Comparison of ENCODE assay signal across 7 cellular contexts in the genomic region with DNA sequence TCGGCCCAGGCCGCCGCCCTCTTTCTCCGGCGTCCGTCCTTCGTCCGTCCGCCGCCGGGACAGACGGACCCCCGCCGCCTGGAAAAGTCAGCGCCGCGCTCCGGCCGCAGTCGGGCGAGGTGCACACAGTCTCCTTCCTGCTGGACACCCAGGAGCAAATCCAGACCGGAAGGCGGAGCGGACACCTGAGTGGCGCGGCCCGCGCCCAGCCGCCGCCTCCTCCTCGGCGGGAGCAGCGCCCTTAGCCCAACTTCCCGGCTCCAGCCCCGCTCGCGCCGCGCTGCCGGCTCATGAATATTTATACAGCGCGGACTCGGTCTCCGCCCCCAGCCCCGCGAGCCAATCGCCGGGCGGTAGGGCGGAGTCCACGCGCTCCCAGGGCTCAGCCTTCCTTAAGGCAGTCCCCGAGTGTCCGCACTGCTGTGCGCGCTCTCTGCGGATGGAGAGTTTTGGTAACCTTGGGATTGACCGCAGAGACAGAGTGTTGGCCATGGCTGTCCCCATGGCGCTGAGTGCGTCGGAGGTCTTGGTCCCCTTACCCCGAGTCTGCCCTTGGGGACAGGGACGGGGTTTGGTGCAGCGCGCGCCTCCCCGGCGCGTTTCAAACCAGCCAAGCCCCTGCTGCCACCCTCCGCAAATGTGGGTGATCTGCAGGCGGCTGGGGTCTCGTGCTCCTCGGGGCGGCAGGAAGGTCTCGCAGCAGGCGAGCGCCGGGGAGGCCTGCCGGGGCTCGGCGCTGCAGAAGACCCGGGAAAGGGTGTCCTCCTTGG. TPM values are rescaled to one million over a fixed set of nuclear protein-coding genes. Genes with fewer than 3 reads are reported as not detected.
A peak's percentile ranks its signal among the peaks of the same experiment; 100 is the strongest.
DNase-seq lines count a peak whose midpoint lies in the region; ATAC-seq and TF ChIP-seq lines count a peak whose summit lies in the region.

A gene with protein sequence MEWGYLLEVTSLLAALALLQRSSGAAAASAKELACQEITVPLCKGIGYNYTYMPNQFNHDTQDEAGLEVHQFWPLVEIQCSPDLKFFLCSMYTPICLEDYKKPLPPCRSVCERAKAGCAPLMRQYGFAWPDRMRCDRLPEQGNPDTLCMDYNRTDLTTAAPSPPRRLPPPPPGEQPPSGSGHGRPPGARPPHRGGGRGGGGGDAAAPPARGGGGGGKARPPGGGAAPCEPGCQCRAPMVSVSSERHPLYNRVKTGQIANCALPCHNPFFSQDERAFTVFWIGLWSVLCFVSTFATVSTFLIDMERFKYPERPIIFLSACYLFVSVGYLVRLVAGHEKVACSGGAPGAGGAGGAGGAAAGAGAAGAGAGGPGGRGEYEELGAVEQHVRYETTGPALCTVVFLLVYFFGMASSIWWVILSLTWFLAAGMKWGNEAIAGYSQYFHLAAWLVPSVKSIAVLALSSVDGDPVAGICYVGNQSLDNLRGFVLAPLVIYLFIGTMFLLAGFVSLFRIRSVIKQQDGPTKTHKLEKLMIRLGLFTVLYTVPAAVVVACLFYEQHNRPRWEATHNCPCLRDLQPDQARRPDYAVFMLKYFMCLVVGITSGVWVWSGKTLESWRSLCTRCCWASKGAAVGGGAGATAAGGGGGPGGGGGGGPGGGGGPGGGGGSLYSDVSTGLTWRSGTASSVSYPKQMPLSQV (minus strand): TSS at position 274 of the 770 bp plus-strand sequence. CDS start 867 bp downstream, outside the sequence.

- peak; percentile 80 for ATAC-seq in GM18517 (IDR thresholded peaks at IDR 0.05; ENCODE audit: unreplicated experiment)
- peak; percentile 86 for ATAC-seq in HG02970 (IDR thresholded peaks at IDR 0.05; ENCODE audit: low FRiP score, unreplicated experiment)
- ATAC-seq in activated B cell treated with CpG ODN at 0.5 μM for 24 hours (ENCODE audit: low read depth), result peak; percentile 87
- peak; percentile 72 for ATAC-seq in central memory CD8-positive, alpha-beta T cell (replicated peaks; ENCODE audit: extremely low read depth, poor library complexity, severe bottlenecking)

- no peaks in the 10 kb centered on the region for H3K36me3 ChIP-seq in spleen

- peak within 1 kb of the TSS; percentile 88 for H3K4me3 Mint-ChIP-seq in activated B cell treated with CpG ODN at 0.5 μM for 24 hours
- H3K4me3 Mint-ChIP-seq in central memory CD8-positive, alpha-beta T cell, result peak within 1 kb of the TSS; percentile 78

- POLR2A ChIA-PET in activated B cell treated with CpG ODN at 0.5 μM for 24 hours (lab: Charles Lee), result no interaction called here

- WGBS in spleen, 5 donors, result 0 to 2% (median 1%) methylated on average over 20 to 82 of the region's 82 CpGs

- peak within 1 kb of the TSS; percentile 66 to 94 (median 86) for H3K4me3 ChIP-seq in spleen

- H3K27me3 Mint-ChIP-seq in activated B cell treated with CpG ODN at 0.5 μM for 24 hours, result peaks cover 33% of the 10 kb centered on the region
- peaks cover 57% of the 10 kb centered on the region for H3K27me3 Mint-ChIP-seq in central memory CD8-positive, alpha-beta T cell

- peak within 1 kb of the TSS; percentile 51 to 90 (median 84) for H3K27ac ChIP-seq in spleen

- TF ChIP-seq CTCF in activated B cell treated with CpG ODN at 0.5 μM for 24 hours (IDR thresholded peaks at IDR 0.05) (no peak), spleen (IDR thresholded peaks at IDR 0.05 in 8 of 11, conservative IDR thresholded peaks at IDR 0.05 in 3 of 11) (peak in 1 of 11 experiments; percentile 28)

- no peaks in the 10 kb centered on the region for H3K36me3 Mint-ChIP-seq in activated B cell treated with CpG ODN at 0.5 μM for 24 hours (ENCODE audit: low read depth)
- no peaks in the 10 kb centered on the region for H3K36me3 Mint-ChIP-seq in central memory CD8-positive, alpha-beta T cell (ENCODE audit: insufficient read depth)

- H3K27me3 ChIP-seq in spleen (replicated peaks in 1 of 7), result peaks cover 0 to 72% (median 22%) of the 10 kb centered on the region in 7 donors

- TF ChIP-seq POLR2A in spleen (IDR thresholded peaks at IDR 0.05), result peak in 1 of 3 donors; percentile 88

- CTCF ChIA-PET in activated B cell treated with CpG ODN at 0.5 μM for 24 hours (lab: Charles Lee), result no interaction called here

- H3K9me3 Mint-ChIP-seq in activated B cell treated with CpG ODN at 0.5 μM for 24 hours, result no peaks in the 10 kb centered on the region
- H3K9me3 Mint-ChIP-seq in central memory CD8-positive, alpha-beta T cell, result no peaks in the 10 kb centered on the region

- no peak within 1 kb of the TSS for H3K27ac Mint-ChIP-seq in activated B cell treated with CpG ODN at 0.5 μM for 24 hours
- no peak within 1 kb of the TSS for H3K27ac Mint-ChIP-seq in central memory CD8-positive, alpha-beta T cell (ENCODE audit: low read depth)

- H3K9me3 ChIP-seq in spleen, result no peaks in the 10 kb centered on the region

- intact Hi-C loops in activated B cell treated with CpG ODN at 0.5 μM for 24 hours (cut with micrococcal nuclease), result loop anchor here (1.0 to 5.0 kb wide), 7 partner anchors 80 to 895 kb away; partner anchors contain the start of genes CCNY, CREM and CUL2
- intact Hi-C loops in spleen (cut with DNase I; ENCODE audit: low total_unique reads), result no loop called here

- DNase-seq in NCI-H2081 (lab: John Stamatoyannopoulos, UW), result peak; percentile 75 to 79
- DNase-seq in activated B cell treated with CpG ODN at 0.5 μM for 24 hours, result peak; percentile 69
- peak in 1 of 2 donors; percentile 24 for DNase-seq in central memory CD8-positive, alpha-beta T cell (ENCODE audit: low spot score in 2 of 2)
- DNase-seq in islet precursor cell, result peak; percentile 97
- DNase-seq in spleen, result peak; percentile 92

- H3K4me1 ChIP-seq in spleen, result peaks cover 11 to 62% (median 43%) of the 10 kb centered on the region in 6 donors

- peaks cover 30% of the 10 kb centered on the region for H3K4me1 Mint-ChIP-seq in activated B cell treated with CpG ODN at 0.5 μM for 24 hours
- peaks cover 20% of the 10 kb centered on the region for H3K4me1 Mint-ChIP-seq in central memory CD8-positive, alpha-beta T cell

RNA-seq across cellular contexts. Expression of the gene that starts here (rescaled TPM):
- total RNA-seq in activated B cell treated with CpG ODN at 0.5 μM for 24 hours (0.17 and 0.22 TPM in 2 replicates), spleen (10 to 100 TPM in 6 of 7 donors, 1 to 10 TPM in 1; 8.0 to 37.6 (median 19.9) TPM)
- polyA plus RNA-seq in spleen, result 1 to 10 TPM in 2 of 3 donors, under 1 TPM in 1; 0.93 to 4.1 (median 1.5) TPM

Comparison
In these comparisons a context has a peak if more than half of its experiments do, and no peak if none do; other contexts are left out.
1. Peak in DNase-seq and ATAC-seq in activated B cell treated with CpG ODN at 0.5 μM for 24 hours; RNA of the gene not detected or under 1 TPM.